Comparison of ENCODE assay signal across 9 cellular contexts in the genomic region with DNA sequence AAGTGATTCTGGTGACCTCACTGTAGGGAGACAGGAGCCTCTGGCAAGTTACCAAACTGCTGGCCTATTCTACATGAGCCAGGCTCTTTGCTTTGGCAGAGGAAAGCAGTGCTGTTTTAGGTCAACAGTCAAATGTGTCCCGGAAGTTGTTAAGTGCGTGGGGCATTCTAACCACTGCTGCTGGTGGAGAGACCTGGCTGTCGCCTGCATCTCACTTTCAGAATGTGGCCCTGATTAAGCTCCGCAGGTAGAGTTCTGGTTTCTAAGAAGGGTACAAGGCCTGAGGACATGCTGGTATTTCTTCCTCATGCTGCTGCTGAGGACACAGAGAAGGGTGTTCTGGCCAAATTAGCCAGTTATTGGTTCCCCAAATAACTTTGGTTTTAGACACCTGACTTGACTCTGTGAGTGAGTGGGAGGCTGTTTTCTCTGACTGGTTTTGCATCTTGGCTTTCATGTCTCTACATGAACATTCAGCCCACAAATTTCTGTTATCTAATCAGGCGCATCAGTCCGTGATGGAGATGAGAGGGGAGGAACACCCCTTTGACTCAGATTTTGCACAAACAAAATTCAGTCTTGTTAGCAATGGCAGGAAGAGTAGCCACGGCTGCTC.
DNase-seq lines count a peak whose midpoint lies in the region; ATAC-seq, FAIRE-seq and TF ChIP-seq lines count a peak whose summit lies in the region.
"Had no signal": no experiment of that assay in that cellular context is flagged by ENCODE, and none has a peak within 500 bp of the region (broad histone marks: within the 10 kb centered on the region; RNA-seq: fewer than 3 reads in every experiment).

No MANE protein-coding gene starts in this region.

- H4K8ac ChIP-seq in trophoblast cell (ENCODE audit: low read depth, low read length), result no peak overlapping the region

- peak; percentile 65 for TF ChIP-seq POLR2A in GM12878 (IDR thresholded peaks at IDR 0.05; ENCODE audit: low read depth, low read length)

- FAIRE-seq in GM12878 (lab: Jason Lieb, UNC), result peak; percentile 76

- H3K4me1 ChIP-seq in GM12878 (ENCODE audit: control insufficient read depth, insufficient read depth, low read length), result peaks cover 19% of the 10 kb centered on the region
- H3K4me1 ChIP-seq in trophoblast cell (ENCODE audit: control insufficient read depth in 1 of 2, insufficient read depth in 2 of 2, low read length in 2 of 2), result peaks cover 0 to 4% of the 10 kb centered on the region in 2 experiments
- H3K4me1 ChIP-seq: SJSA1 had no signal

- WGBS in GM12878 (ENCODE audit: insufficient coverage, insufficient replicate concordance, low lambda C conversion rate, missing lambda C conversion rate), result 2% methylated on average over 7 of the region's 7 CpGs
- WGBS in trophoblast cell (ENCODE audit: extremely low coverage, insufficient coverage, insufficient read length), result no CpG with 5 or more reads among the region's 7 CpGs

- no peaks in the 10 kb centered on the region for H4K20me1 ChIP-seq in GM12878 (ENCODE audit: control insufficient read depth, insufficient read depth)

- TF ChIP-seq EP300 in GM12878 (IDR thresholded peaks at IDR 0.05; ENCODE audit: borderline replicate concordance in 1 of 2, control insufficient read depth in 1 of 2, low read depth in 2 of 2, low read length in 2 of 2), result peak; percentile 85 to 90

- no peak; the same call in 1 of the 2 replicates for TF ChIP-seq RAD21 in GM12878 (IDR thresholded peaks at IDR 0.05; ENCODE audit: insufficient read depth, low read depth, low read length)

- H2BK120ac ChIP-seq in trophoblast cell (ENCODE audit: insufficient read depth, low read length, poor library complexity), result no peak overlapping the region

- no peak for TF ChIP-seq CTCF in GM12878 (IDR thresholded peaks at IDR 0.05 in 2 of 3, conservative IDR thresholded peaks at IDR 0.05 in 1 of 3; ENCODE audit: control insufficient read depth in 2 of 3, extremely low read depth in 1 of 3, insufficient read depth in 1 of 3, low read depth in 3 of 3, low read length in 3 of 3)

- H3K27me3 ChIP-seq in GM12878 (replicated peaks in 1 of 2; ENCODE audit: control insufficient read depth in 2 of 2, insufficient read depth in 2 of 2, low read length in 1 of 2), result no peaks in the 10 kb centered on the region
- no peaks in the 10 kb centered on the region for H3K27me3 ChIP-seq in trophoblast cell (ENCODE audit: insufficient read depth, low read length)
- H3K27me3 ChIP-seq: SJSA1 had no signal

- H3K9ac ChIP-seq in GM12878 (ENCODE audit: control insufficient read depth, insufficient read depth, low read length) (no peak overlapping the region), trophoblast cell (ENCODE audit: low read length) (no peak overlapping the region)

- H3K4me3 ChIP-seq in GM12878 (0 out of 2 replicates have a peak overlapping the region, but pooled peaks have one; percentile 4), trophoblast cell (ENCODE audit: low read depth, low read length) (no peak overlapping the region)
- H3K4me3 ChIP-seq: SJSA1 had no signal

- H3K18ac ChIP-seq in trophoblast cell (ENCODE audit: low read length), result no peak overlapping the region

- H2AFZ ChIP-seq in GM12878 (ENCODE audit: control insufficient read depth, low read depth, low read length) (peak overlapping the region; percentile 49), trophoblast cell (ENCODE audit: insufficient read depth, low read length, poor library complexity) (no peak overlapping the region)

- CTCF ChIA-PET in GM12878 (lab: Yijun Ruan, JAX), result interaction anchor here (0.8 to 3.7 kb wide), 4 partner anchors 11 to 123 kb away, joined by 4 to 19 read pairs (median 8); no protein-coding TSS in a partner anchor

- H3K79me2 ChIP-seq in GM12878 (ENCODE audit: control insufficient read depth, insufficient read depth, low read length), result no peaks in the 10 kb centered on the region
- no peaks in the 10 kb centered on the region for H3K79me2 ChIP-seq in trophoblast cell (ENCODE audit: control insufficient read depth, insufficient read depth, low read length, poor library complexity)

- intact Hi-C loops in GM12878 (cut with micrococcal nuclease; ENCODE audit: unreplicated experiment), result loop anchor here (1.0 to 10.0 kb wide), 5 partner anchors 15 to 317 kb away; a partner anchor contains a TSS

- no peak overlapping the region for H4K12ac ChIP-seq in trophoblast cell (ENCODE audit: low read depth, low read length)

- DNase-seq in NAMALWA (ENCODE audit: low spot score) (peak; percentile 92), GM12878 (ENCODE audit: low read depth, low spot score) (peak; percentile 98), trophoblast cell (peak; percentile 66 to 85), SIG-M5 treated with dmso at 0.1 percent for 504 hours (lab: John Stamatoyannopoulos, UW; ENCODE audit: unreplicated experiment) (no peak), LoVo (ENCODE audit: low spot score) (no peak), NCI-H1048 (lab: John Stamatoyannopoulos, UW) (no peak)

- H3K4me2 ChIP-seq in GM12878 (ENCODE audit: control insufficient read depth, insufficient read depth) (peak overlapping the region; percentile 69), trophoblast cell (ENCODE audit: low read length) (no peak overlapping the region)

- RAD21 ChIA-PET in GM12878 (lab: Charles Lee; ENCODE audit: unreplicated experiment), result interaction anchor here (1.5 to 4.1 kb wide), 3 partner anchors 14 to 123 kb away, joined by 4 to 55 read pairs (median 6); no protein-coding TSS in a partner anchor

- POLR2A ChIA-PET in GM12878 (lab: Charles Lee), result interaction anchor here (0.6 to 1.7 kb wide), 3 partner anchors 119 to 793 kb away, joined by 3 to 4 read pairs (median 3); a partner anchor contains a TSS

- no peak overlapping the region for H3K14ac ChIP-seq in trophoblast cell (ENCODE audit: low read length)

- H3K27ac ChIP-seq in GM12878 (ENCODE audit: control insufficient read depth, insufficient read depth), result peak overlapping the region; percentile 48
- H3K27ac ChIP-seq in trophoblast cell (ENCODE audit: low read depth, low read length), result no peak overlapping the region
- H3K27ac ChIP-seq: SJSA1 had no signal

- in situ Hi-C loops in GM12878 (cut with MboI), result no loop called here

- H3K36me3 ChIP-seq in GM12878 (ENCODE audit: control insufficient read depth in 2 of 2, insufficient read depth in 2 of 2, low read length in 1 of 2) (no peaks in the 10 kb centered on the region), trophoblast cell (ENCODE audit: control insufficient read depth in 1 of 2, insufficient read depth in 2 of 2, low read length in 2 of 2) (peaks cover 0 to 1% of the 10 kb centered on the region in 2 experiments)
- H3K36me3 ChIP-seq: SJSA1 had no signal

- H4K91ac ChIP-seq in trophoblast cell (ENCODE audit: low read depth, low read length), result peak overlapping the region; percentile 16

- H3K23ac ChIP-seq in trophoblast cell (ENCODE audit: low read length), result no peak overlapping the region

- H2BK5ac ChIP-seq in trophoblast cell (ENCODE audit: low read depth, low read length, poor library complexity), result no peak overlapping the region

- no peak overlapping the region for H3K4ac ChIP-seq in trophoblast cell (ENCODE audit: low read depth, low read length)

- BruUV-seq in GM12878 (replicated peaks; lab: Mats Ljungman, UMichigan), result no TSS peak

- H3K9me3 ChIP-seq in GM12878 (replicated peaks; ENCODE audit: control insufficient read depth, insufficient read depth, low read length) (peaks cover 5% of the 10 kb centered on the region; the same call in 2 of the 3 replicates), trophoblast cell (ENCODE audit: insufficient read depth, low read depth, low read length) (peaks cover 2% of the 10 kb centered on the region)
- H3K9me3 ChIP-seq: SJSA1 had no signal

- SMC1A ChIA-PET in GM12878 (lab: Charles Lee; ENCODE audit: uncharacterized antibody, unreplicated experiment), result interaction anchor here (1.2 to 2.7 kb wide), 5 partner anchors 10 to 122 kb away, joined by 3 to 17 read pairs (median 6); no protein-coding TSS in a partner anchor

- H3K79me1 ChIP-seq in trophoblast cell (ENCODE audit: low read length), result no peaks in the 10 kb centered on the region

- peak; percentile 92 for ATAC-seq in GM18517 (IDR thresholded peaks at IDR 0.05; ENCODE audit: unreplicated experiment)
- ATAC-seq in GM21723 (IDR thresholded peaks at IDR 0.05; ENCODE audit: unreplicated experiment), result peak; percentile 87
- ATAC-seq in GM12878, result peak; percentile 91

- no peak overlapping the region for H2BK12ac ChIP-seq in trophoblast cell (ENCODE audit: low read length)

- H2AK5ac ChIP-seq in trophoblast cell (ENCODE audit: low read length), result no peak overlapping the region

TF ChIP-seq in GM12878, 131 proteins besides CTCF, POLR2A, EP300 and RAD21 (continues in another document):
- TF ChIP-seq RAD51 (IDR thresholded peaks at IDR 0.05), result peak; percentile 84
- TF ChIP-seq SMAD1 (IDR thresholded peaks at IDR 0.05; ENCODE audit: low read depth, partially characterized antibody), result no peak
- TF ChIP-seq NRF1 (conservative IDR thresholded peaks at IDR 0.05; ENCODE audit: low read depth, low read length), result no peak
- TF ChIP-seq, protein P1, sequence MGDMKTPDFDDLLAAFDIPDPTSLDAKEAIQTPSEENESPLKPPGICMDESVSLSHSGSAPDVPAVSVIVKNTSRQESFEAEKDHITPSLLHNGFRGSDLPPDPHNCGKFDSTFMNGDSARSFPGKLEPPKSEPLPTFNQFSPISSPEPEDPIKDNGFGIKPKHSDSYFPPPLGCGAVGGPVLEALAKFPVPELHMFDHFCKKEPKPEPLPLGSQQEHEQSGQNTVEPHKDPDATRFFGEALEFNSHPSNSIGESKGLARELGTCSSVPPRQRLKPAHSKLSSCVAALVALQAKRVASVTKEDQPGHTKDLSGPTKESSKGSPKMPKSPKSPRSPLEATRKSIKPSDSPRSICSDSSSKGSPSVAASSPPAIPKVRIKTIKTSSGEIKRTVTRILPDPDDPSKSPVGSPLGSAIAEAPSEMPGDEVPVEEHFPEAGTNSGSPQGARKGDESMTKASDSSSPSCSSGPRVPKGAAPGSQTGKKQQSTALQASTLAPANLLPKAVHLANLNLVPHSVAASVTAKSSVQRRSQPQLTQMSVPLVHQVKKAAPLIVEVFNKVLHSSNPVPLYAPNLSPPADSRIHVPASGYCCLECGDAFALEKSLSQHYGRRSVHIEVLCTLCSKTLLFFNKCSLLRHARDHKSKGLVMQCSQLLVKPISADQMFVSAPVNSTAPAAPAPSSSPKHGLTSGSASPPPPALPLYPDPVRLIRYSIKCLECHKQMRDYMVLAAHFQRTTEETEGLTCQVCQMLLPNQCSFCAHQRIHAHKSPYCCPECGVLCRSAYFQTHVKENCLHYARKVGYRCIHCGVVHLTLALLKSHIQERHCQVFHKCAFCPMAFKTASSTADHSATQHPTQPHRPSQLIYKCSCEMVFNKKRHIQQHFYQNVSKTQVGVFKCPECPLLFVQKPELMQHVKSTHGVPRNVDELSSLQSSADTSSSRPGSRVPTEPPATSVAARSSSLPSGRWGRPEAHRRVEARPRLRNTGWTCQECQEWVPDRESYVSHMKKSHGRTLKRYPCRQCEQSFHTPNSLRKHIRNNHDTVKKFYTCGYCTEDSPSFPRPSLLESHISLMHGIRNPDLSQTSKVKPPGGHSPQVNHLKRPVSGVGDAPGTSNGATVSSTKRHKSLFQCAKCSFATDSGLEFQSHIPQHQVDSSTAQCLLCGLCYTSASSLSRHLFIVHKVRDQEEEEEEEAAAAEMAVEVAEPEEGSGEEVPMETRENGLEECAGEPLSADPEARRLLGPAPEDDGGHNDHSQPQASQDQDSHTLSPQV (IDR thresholded peaks at IDR 0.05), result no peak
- TF ChIP-seq NFXL1 (IDR thresholded peaks at IDR 0.05; ENCODE audit: borderline replicate concordance), result no peak

Comparison
In these comparisons a context has a peak if more than half of its experiments do, and no peak if none do; other contexts are left out.
1. DNase-seq: peak in NAMALWA (single experiment), GM12878 (single experiment) and trophoblast cell (2 of 2); none in SIG-M5 treated with dmso at 0.1 percent for 504 hours (single experiment), LoVo (single experiment) and NCI-H1048 (single experiment).
2. Peak in every context shown above with its lines, with median percentiles within 50 percentile points of each other: ATAC-seq.